19 cellular contexts compared by ENCODE assay signal in genomic region chr17:21693391-21693796, GRCh38. TPM values are rescaled to one million over a fixed set of nuclear protein-coding genes. Genes with fewer than 3 reads are reported as not detected.
"Had no signal": no experiment of that assay in that cellular context is flagged by ENCODE, and none has a peak within 500 bp of the region (broad histone marks: within the 10 kb centered on the region; RNA-seq: fewer than 3 reads in every experiment).

No MANE protein-coding gene starts in this region.

RNA-seq across cellular contexts. Expression of gene KCNJ18, which starts 1.1 kb away (rescaled TPM):
- total RNA-seq: activated CD4-positive, alpha-beta memory T cell treated with anti-CD3 and anti-CD28 coated beads, Interleukin-2, amount 10 ng/mL, durations not matched to agents 7 days and 5 days; activated CD4-positive, alpha-beta T cell treated with anti-CD3 and anti-CD28 coated beads for 36 hours; activated CD4-positive, alpha-beta T cell treated with anti-CD3 and anti-CD28 coated beads, Interleukin-2, amount 10 ng/mL, durations not matched to agents 7 days and 5 days; activated CD8-positive, alpha-beta memory T cell treated with anti-CD3 and anti-CD28 coated beads, Interleukin-2, amount 10 ng/mL, durations not matched to agents 7 days and 5 days; activated CD8-positive, alpha-beta T cell treated with anti-CD3 and anti-CD28 coated beads, Interleukin-2, amount 10 ng/mL, durations not matched to agents 7 days and 5 days; activated naive CD4-positive, alpha-beta T cell treated with anti-CD3 and anti-CD28 coated beads for 36 hours; activated naive CD4-positive, alpha-beta T cell treated with anti-CD3 and anti-CD28 coated beads, Interleukin-2, amount 50 U/mL, for 72 hours; activated T-helper 2 cell treated with anti-CD3 and anti-CD28 coated beads, Interferon-gamma antibody, Interleukin-2, Interleukin-4, amounts not matched to agents 10 μg/mL and 5 μg/mL and 100 μg/mL, durations not matched to agents 14 hours and 24 hours and 36 hours; adrenal gland; aorta; astrocyte; body of pancreas; breast epithelium; cardiac septum; cerebellum; T-helper 1 cell treated with Interleukin-12 subunit alpha and Interleukin-12 subunit beta and Interleukin-4 antibody, amounts not matched to agents 30 ng/mL and 1 ng/mL, for 36 hours; T-helper 17 cell; T-helper 2 cell treated with Interferon-gamma antibody and Interleukin-4, amounts not matched to agents 100 ng/mL and 5 ng/mL, for 36 hours; WTC11 had no signal
